Comparison of ENCODE assay signal across 8 cellular contexts in genomic region chr2:239263937-239264837, GRCh38.
DNase-seq lines count a peak whose midpoint lies in the region; ATAC-seq, FAIRE-seq and TF ChIP-seq lines count a peak whose summit lies in the region.

No MANE protein-coding gene starts in this region.

- H3K9ac ChIP-seq in HepG2 (ENCODE audit: insufficient read depth, low read depth, low read length), result no peak overlapping the region

- H3K27ac ChIP-seq in ascending aorta (peak overlapping the region; percentile 81 to 87), HepG2 (ENCODE audit: extremely low read length, insufficient read depth, low read length) (no peak overlapping the region)

- H2AFZ ChIP-seq in HepG2 (ENCODE audit: low read length), result no peak overlapping the region

- POLR2A ChIA-PET in HepG2 (lab: Yijun Ruan, JAX), result no interaction called here

- H3K36me3 ChIP-seq in ascending aorta, result no peaks in the 10 kb centered on the region
- H3K36me3 ChIP-seq in HepG2 (replicated peaks in 1 of 2; ENCODE audit: control insufficient read depth in 1 of 2, insufficient read depth in 2 of 2, low read length in 2 of 2), result no peaks in the 10 kb centered on the region

- TF ChIP-seq EP300 in HepG2 (IDR thresholded peaks at IDR 0.05; ENCODE audit: low read depth in 2 of 2, low read length in 2 of 2) (no peak), HepG2 (CRISPR knock-in tag; IDR thresholded peaks at IDR 0.05; ENCODE audit: borderline replicate concordance) (no peak)

- H3K9me3 ChIP-seq in ascending aorta, result no peaks in the 10 kb centered on the region
- H3K9me3 ChIP-seq in HepG2 (ENCODE audit: low read length), result no peaks in the 10 kb centered on the region

- in situ Hi-C loops in HepG2 (cut with HindIII; ENCODE audit: extremely low pct_ligation_motif_present, low pct_unique_long_range_greater_than_20kb), result no loop called here

- TF ChIP-seq CTCF in ascending aorta (IDR thresholded peaks at IDR 0.05) (no peak), HepG2 (CRISPR knock-in tag; IDR thresholded peaks at IDR 0.05) (no peak), GM20000 (IDR thresholded peaks at IDR 0.05; ENCODE audit: extremely low read depth, missing control alignments) (no peak)

- ATAC-seq in HepG2, result no peak

- no peak for FAIRE-seq in HepG2 (lab: Jason Lieb, UNC)

- H3K4me1 ChIP-seq in ascending aorta (peaks cover 23 to 47% of the 10 kb centered on the region in 2 donors), HepG2 (ENCODE audit: insufficient read depth, low read length) (peaks cover 60% of the 10 kb centered on the region)

- H3K4me3 ChIP-seq in ascending aorta, result no peak overlapping the region
- no peak overlapping the region for H3K4me3 ChIP-seq in HepG2 (replicated peaks in 1 of 3; ENCODE audit: insufficient read depth in 1 of 3, low read depth in 2 of 3, low read length in 3 of 3)

- TF ChIP-seq RAD21 in HepG2 (CRISPR knock-in tag; IDR thresholded peaks at IDR 0.05), result no peak

- H3K27me3 ChIP-seq in ascending aorta (no peaks in the 10 kb centered on the region), HepG2 (ENCODE audit: control insufficient read depth in 1 of 2, insufficient read depth in 2 of 2, low read length in 2 of 2) (no peaks in the 10 kb centered on the region)

- peaks cover 50% of the 10 kb centered on the region for H3K79me2 ChIP-seq in HepG2 (ENCODE audit: insufficient read depth, low read length)

- WGBS in HepG2 (ENCODE audit: low lambda C conversion rate), result 94% methylated on average over 25 of the region's 27 CpGs

- H4K20me1 ChIP-seq in HepG2 (ENCODE audit: insufficient read depth, low read length), result peaks cover 45% of the 10 kb centered on the region

- BruUV-seq in HepG2 (replicated peaks; lab: Mats Ljungman, UMichigan), result no TSS peak

- DNase-seq in stimulated activated CD4-positive, alpha-beta T cell treated with anti-CD3 and anti-CD28 coated beads, Interleukin-15, amount 100 ng/mL, for 24 hours, result peak; percentile 35
- no peak for DNase-seq in stimulated activated CD4-positive, alpha-beta T cell treated with anti-CD3 and anti-CD28 coated beads, Interleukin-4, amount 100 ng/mL, for 1 hour
- DNase-seq in ascending aorta (ENCODE audit: low spot score in 2 of 2), result no peak
- DNase-seq in HepG2 (ENCODE audit: low spot score), result no peak
- DNase-seq in NCI-H82 treated with DMSO at 0.1 percent for 48 hours (lab: John Stamatoyannopoulos, UW; ENCODE audit: unreplicated experiment), result no peak
- DNase-seq in NCI-H187 treated with DMSO at 0.1 percent for 48 hours (lab: John Stamatoyannopoulos, UW), result no peak
- no peak for DNase-seq in GM20000 (ENCODE audit: low spot score)
- DNase-seq in Ammon's horn (ENCODE audit: low spot score), result no peak

- TF ChIP-seq POLR2A in HepG2 (IDR thresholded peaks at IDR 0.05; ENCODE audit: insufficient read depth in 1 of 2, low read depth in 2 of 2, low read length in 2 of 2), result no peak

- no peak overlapping the region for H3K4me2 ChIP-seq in HepG2 (ENCODE audit: low read depth, low read length)

- CTCF ChIA-PET in HepG2 (lab: Yijun Ruan, JAX; ENCODE audit: low intra/inter-chr PET ratio, low total read pairs), result no interaction called here

- intact Hi-C loops in ascending aorta (cut with DNase I) (loop anchor here (2.0 kb wide), 1 partner anchor 41 kb away; no protein-coding TSS in a partner anchor), HepG2 (cut with micrococcal nuclease; ENCODE audit: unreplicated experiment) (no loop called here)

TF ChIP-seq in HepG2, 621 proteins besides CTCF, POLR2A, EP300 and RAD21:
- 0 out of 2 replicates have a peak, but pooled peaks have one; percentile 20 for TF ChIP-seq CEBPG (CRISPR knock-in tag; IDR thresholded peaks at IDR 0.05)
- TF ChIP-seq ZNF580 (CRISPR knock-in tag; IDR thresholded peaks at IDR 0.05; ENCODE audit: borderline replicate concordance, low read depth), result no peak
